In genomic region chr19:7657047-7657779, GRCh38 we compare ENCODE assay signal across 1 cellular context.
TF ChIP-seq lines count a peak whose summit lies in the region.

No MANE protein-coding gene starts in this region.

TF ChIP-seq in HepG2, 621 proteins besides CTCF, POLR2A, EP300 and RAD21:
- TF ChIP-seq KLF9 (CRISPR knock-in tag; IDR thresholded peaks at IDR 0.05; ENCODE audit: low read depth), result no peak
- no peak for TF ChIP-seq ZNF234 (CRISPR knock-in tag; conservative IDR thresholded peaks at IDR 0.05)
- TF ChIP-seq TBX2 (CRISPR knock-in tag; IDR thresholded peaks at IDR 0.05; ENCODE audit: borderline replicate concordance), result no peak
- TF ChIP-seq ZBTB25 (CRISPR knock-in tag; IDR thresholded peaks at IDR 0.05), result no peak
- no peak for TF ChIP-seq HNRNPLL (IDR thresholded peaks at IDR 0.05; ENCODE audit: low read depth, low read length, poor library complexity, severe bottlenecking)
- no peak for TF ChIP-seq ZNF607 (CRISPR knock-in tag; IDR thresholded peaks at IDR 0.05; ENCODE audit: borderline replicate concordance)
- TF ChIP-seq NR2F6 (IDR thresholded peaks at IDR 0.05), result peak; percentile 44; the same call in 1 of the 2 replicates
- TF ChIP-seq NR2F6 (CRISPR knock-in tag; IDR thresholded peaks at IDR 0.05), result no peak
- TF ChIP-seq KLF6 (CRISPR knock-in tag; IDR thresholded peaks at IDR 0.05), result no peak
- TF ChIP-seq BCLAF1 (IDR thresholded peaks at IDR 0.05), result no peak
- TF ChIP-seq NR2F1 (CRISPR knock-in tag; IDR thresholded peaks at IDR 0.05), result peak; percentile 44 to 49; a peak in 1 of 4 replicates
- TF ChIP-seq NBN (conservative IDR thresholded peaks at IDR 0.05), result no peak
- peak; percentile 80 for TF ChIP-seq ZNF770 (CRISPR knock-in tag; IDR thresholded peaks at IDR 0.05)
- TF ChIP-seq ZNF20 (CRISPR knock-in tag; IDR thresholded peaks at IDR 0.05), result no peak
- no peak for TF ChIP-seq ZNF549 (CRISPR knock-in tag; IDR thresholded peaks at IDR 0.05)
- TF ChIP-seq ZNF709 (CRISPR knock-in tag; IDR thresholded peaks at IDR 0.05), result no peak
- TF ChIP-seq FOXA1 (IDR thresholded peaks at IDR 0.05), result no peak
- TF ChIP-seq FOXA1 (CRISPR knock-in tag; IDR thresholded peaks at IDR 0.05), result no peak
- TF ChIP-seq HMG20B (CRISPR knock-in tag; conservative IDR thresholded peaks at IDR 0.05), result no peak
- TF ChIP-seq ELF3 (CRISPR knock-in tag; IDR thresholded peaks at IDR 0.05), result no peak
- TF ChIP-seq GATAD2A (CRISPR knock-in tag; IDR thresholded peaks at IDR 0.05), result peak; percentile 17; the same call in 1 of the 2 replicates
- no peak for TF ChIP-seq MLXIP (CRISPR knock-in tag; IDR thresholded peaks at IDR 0.05; ENCODE audit: borderline replicate concordance)
- TF ChIP-seq CEBPB (IDR thresholded peaks at IDR 0.05; ENCODE audit: borderline replicate concordance, low read depth, low read length), result peak; percentile 50
- 0 out of 2 replicates have a peak, but pooled peaks have one; percentile 7 for TF ChIP-seq ZMYM3 (CRISPR knock-in tag; IDR thresholded peaks at IDR 0.05)
- TF ChIP-seq ZNF550 (CRISPR knock-in tag; IDR thresholded peaks at IDR 0.05; ENCODE audit: borderline replicate concordance), result no peak
- TF ChIP-seq ZNF3 (CRISPR knock-in tag; IDR thresholded peaks at IDR 0.05), result no peak
- TF ChIP-seq ZNF687 (CRISPR knock-in tag; IDR thresholded peaks at IDR 0.05), result no peak
- TF ChIP-seq TEF (CRISPR knock-in tag; IDR thresholded peaks at IDR 0.05), result no peak
- no peak for TF ChIP-seq CREM (IDR thresholded peaks at IDR 0.05)
- TF ChIP-seq CREM (CRISPR knock-in tag; IDR thresholded peaks at IDR 0.05), result no peak
- TF ChIP-seq ZNF879 (CRISPR knock-in tag; IDR thresholded peaks at IDR 0.05), result no peak
- no peak for TF ChIP-seq BORCS8-MEF2B (CRISPR knock-in tag; IDR thresholded peaks at IDR 0.05)
- TF ChIP-seq POGZ (CRISPR knock-in tag; IDR thresholded peaks at IDR 0.05), result no peak
- no peak for TF ChIP-seq THRA (CRISPR knock-in tag; IDR thresholded peaks at IDR 0.05; ENCODE audit: borderline replicate concordance)
- no peak for TF ChIP-seq HDAC1 (CRISPR knock-in tag; IDR thresholded peaks at IDR 0.05)
- no peak for TF ChIP-seq ZNF883 (CRISPR knock-in tag; IDR thresholded peaks at IDR 0.05; ENCODE audit: not compliant biosample characterization)
- TF ChIP-seq ZNF362 (CRISPR knock-in tag; IDR thresholded peaks at IDR 0.05; ENCODE audit: borderline replicate concordance), result peak; percentile 71; the same call in 1 of the 2 replicates
